ENCODE assay signal across 9 cellular contexts in the genomic region with DNA sequence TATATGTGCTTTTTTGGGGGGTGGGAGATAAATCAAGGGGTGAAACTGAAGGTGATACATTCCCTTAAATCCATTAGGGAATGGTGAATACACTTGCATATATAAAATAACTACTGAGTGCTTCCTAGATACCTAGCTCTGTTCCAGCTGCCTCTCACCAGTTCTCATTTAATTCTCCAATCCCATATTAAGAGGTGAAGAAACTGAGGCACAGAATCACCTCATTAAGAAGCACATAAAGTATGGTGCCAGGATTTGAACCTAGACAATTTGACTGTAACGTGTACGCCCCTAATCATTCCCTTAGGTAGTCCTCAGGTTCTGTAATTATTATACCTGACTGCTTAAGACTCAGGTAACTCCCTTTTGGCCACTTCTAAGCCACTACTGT. TPM values are rescaled to one million over a fixed set of nuclear protein-coding genes. Genes with fewer than 3 reads are reported as not detected.
A peak's percentile ranks its signal among the peaks of the same experiment; 100 is the strongest.
DNase-seq lines count a peak whose midpoint lies in the region; ATAC-seq and TF ChIP-seq lines count a peak whose summit lies in the region.
"Had no signal": no experiment of that assay in that cellular context is flagged by ENCODE, and none has a peak within 500 bp of the region (broad histone marks: within the 10 kb centered on the region; RNA-seq: fewer than 3 reads in every experiment).

No MANE protein-coding gene starts in this region.

- H4K91ac ChIP-seq in H9 (ENCODE audit: insufficient read length, low read depth, low read length), result no peak overlapping the region

- H3K9me3 Mint-ChIP-seq in H9, result no peaks in the 10 kb centered on the region

- H3K23ac ChIP-seq in H9 (ENCODE audit: insufficient read length, low read depth, low read length), result no peak overlapping the region

- TF ChIP-seq CTCF in H9 (conservative IDR thresholded peaks at IDR 0.05) (no peak), WI38 (IDR thresholded peaks at IDR 0.05; ENCODE audit: low read depth, low read length) (no peak), gastroesophageal sphincter (IDR thresholded peaks at IDR 0.05) (no peak)

- H2BK20ac ChIP-seq in H9 (ENCODE audit: low read depth, low read length, poor library complexity, severe bottlenecking), result no peak overlapping the region

- H3K4ac ChIP-seq in H9 (ENCODE audit: low read depth, low read length), result no peak overlapping the region; the same call in 1 of the 2 replicates

- peak overlapping the region; percentile 94 for H2BK5ac ChIP-seq in H9 (ENCODE audit: insufficient read length, low read length)

- no peaks in the 10 kb centered on the region for H3K27me3 ChIP-seq in H9 (ENCODE audit: insufficient read depth, low read length)
- H3K27me3 ChIP-seq in gastroesophageal sphincter, result no peaks in the 10 kb centered on the region
- H3K27me3 ChIP-seq in skeletal muscle tissue (ENCODE audit: control insufficient read depth in 3 of 3, insufficient read depth in 3 of 3, low read length in 3 of 3), result no peaks in the 10 kb centered on the region

- no peak for DNase-seq in H9
- DNase-seq in NOMO-1 treated with dmso at 0.1 percent for 144 hours (lab: John Stamatoyannopoulos, UW; ENCODE audit: unreplicated experiment), result no peak
- DNase-seq in SKM-1 (lab: John Stamatoyannopoulos, UW; ENCODE audit: unreplicated experiment), result no peak
- no peak for DNase-seq in COLO668 (lab: John Stamatoyannopoulos, UW; ENCODE audit: unreplicated experiment)

- H3K14ac ChIP-seq in H9 (ENCODE audit: insufficient read depth, low read length), result peak overlapping the region; percentile 81; the same call in 1 of the 2 replicates

- H4K5ac ChIP-seq in H9 (ENCODE audit: insufficient read length, low read depth, low read length), result no peak overlapping the region

- H3K9me3 ChIP-seq in H9 (ENCODE audit: control insufficient read depth, low read depth, low read length) (no peaks in the 10 kb centered on the region), gastroesophageal sphincter (no peaks in the 10 kb centered on the region), skeletal muscle tissue (ENCODE audit: control insufficient read depth in 3 of 3, low read length in 3 of 3) (no peaks in the 10 kb centered on the region)

- H3K9ac ChIP-seq in H9 (ENCODE audit: extremely low read depth, insufficient read length, low read length) (peak overlapping the region; percentile 96), skeletal muscle tissue (ENCODE audit: low read depth in 1 of 3, low read length in 3 of 3) (peak overlapping the region in 2 of 3 donors; percentile 98)

- H2AFZ ChIP-seq in H9 (ENCODE audit: low read length), result peak overlapping the region; percentile 75

- H3K18ac ChIP-seq in H9 (ENCODE audit: insufficient read length, low read depth, low read length), result peak overlapping the region; percentile 84

- H3K4me1 Mint-ChIP-seq in H9, result peaks cover 30 to 33% of the 10 kb centered on the region in 2 experiments

- peaks cover 10% of the 10 kb centered on the region for H3K23me2 ChIP-seq in H9 (ENCODE audit: insufficient read length, low read depth, low read length, poor library complexity, severe bottlenecking)

- ATAC-seq in gastroesophageal sphincter, result no peak
- no peak for ATAC-seq in HG02885 (IDR thresholded peaks at IDR 0.05; ENCODE audit: poor library complexity, unreplicated experiment)

- no CpG with 5 or more reads among the region's 2 CpGs for WGBS in H9 (ENCODE audit: extremely low coverage, insufficient read length, low lambda C conversion rate)
- WGBS in gastroesophageal sphincter (ENCODE audit: low coverage in 1 of 2), 2 donors, result 13 to 21% methylated on average over 2 of the region's 2 CpGs

- no peak overlapping the region for H4K8ac ChIP-seq in H9 (replicated peaks; ENCODE audit: insufficient read length, low read depth, low read length)

- no peak for TF ChIP-seq POLR2A in gastroesophageal sphincter (IDR thresholded peaks at IDR 0.05)

- H3K27ac ChIP-seq in H9 (ENCODE audit: insufficient read length, low read depth, low read length) (peak overlapping the region; percentile 98), gastroesophageal sphincter (peak overlapping the region; percentile 96 to 99 (median 98)), skeletal muscle tissue (ENCODE audit: low read depth, low read length) (peak overlapping the region; percentile 100)

- peak overlapping the region; percentile 87 for H3T11ph ChIP-seq in H9 (ENCODE audit: low read length)

- H3K27ac Mint-ChIP-seq in H9, result peak overlapping the region; percentile 99

- peak overlapping the region; percentile 78 to 90 for H3K4me3 Mint-ChIP-seq in H9

- H2BK120ac ChIP-seq in H9 (ENCODE audit: low read depth, low read length, poor library complexity, severe bottlenecking), result peak overlapping the region; percentile 94

- H3K4me3 ChIP-seq in WI38 (ENCODE audit: low read depth, low read length) (peak overlapping the region; percentile 84), gastroesophageal sphincter (peak overlapping the region; percentile 71 to 73), skeletal muscle tissue (ENCODE audit: low read length in 3 of 3) (peak overlapping the region; percentile 89 to 97 (median 93))

- TF ChIP-seq EP300 in gastroesophageal sphincter (IDR thresholded peaks at IDR 0.05), result no peak

- no peaks in the 10 kb centered on the region for H3K79me2 ChIP-seq in H9 (ENCODE audit: insufficient read depth, low read length)

- H3K56ac ChIP-seq in H9 (ENCODE audit: insufficient read length, low read depth, low read length), result no peak overlapping the region

- H2BK12ac ChIP-seq in H9 (ENCODE audit: insufficient read length, low read depth, low read length), result no peak overlapping the region

- H3K36me3 Mint-ChIP-seq in H9 (ENCODE audit: insufficient read depth in 1 of 3, low read depth in 3 of 3), result peaks cover 0 to 19% (median 0%) of the 10 kb centered on the region in 3 experiments; a peak in 5 of 7 replicates

- peak overlapping the region; percentile 70 for H3K4me2 ChIP-seq in H9 (ENCODE audit: insufficient read depth, insufficient read length, low read length)

- no peaks in the 10 kb centered on the region for H4K20me1 ChIP-seq in H9 (ENCODE audit: control insufficient read depth, insufficient read depth, insufficient read length)

- H3K79me1 ChIP-seq in H9 (ENCODE audit: insufficient read depth, low read depth, low read length, poor library complexity, severe bottlenecking), result no peaks in the 10 kb centered on the region

- no peak overlapping the region for H2BK15ac ChIP-seq in H9 (ENCODE audit: low read depth, low read length)

- H3K36me3 ChIP-seq in gastroesophageal sphincter (peaks cover 0 to 8% of the 10 kb centered on the region in 2 donors), skeletal muscle tissue (ENCODE audit: control insufficient read depth in 3 of 3, insufficient read depth in 3 of 3, low read length in 3 of 3) (no peaks in the 10 kb centered on the region)

- H3K27me3 Mint-ChIP-seq in H9 (ENCODE audit: low read depth), result no peaks in the 10 kb centered on the region

- no peaks in the 10 kb centered on the region for H3K4me1 ChIP-seq in H9 (ENCODE audit: insufficient read depth, low read length)
- H3K4me1 ChIP-seq in gastroesophageal sphincter, result peaks cover 5 to 22% (median 7%) of the 10 kb centered on the region in 3 donors
- H3K4me1 ChIP-seq in skeletal muscle tissue (ENCODE audit: control insufficient read depth in 3 of 3, insufficient read depth in 3 of 3, low read length in 3 of 3), result peaks cover 6 to 11% (median 10%) of the 10 kb centered on the region in 3 donors

- H2AK5ac ChIP-seq in H9 (ENCODE audit: insufficient read length, low read length), result no peak overlapping the region

RNA-seq across cellular contexts. Expression of a gene that starts 1.5 kb away (rescaled TPM):
- total RNA-seq in H9 (2021) (6.5 and 6.6 TPM in 2 replicates), gastroesophageal sphincter (10 to 100 TPM in 2 of 4 donors, 1 to 10 TPM in 2; 5.3 to 12.7 (median 9.8) TPM), skeletal muscle tissue (2.1 TPM)

RNA-seq across cellular contexts. Expression of a gene that starts 34.8 kb away (rescaled TPM):
- 1.9 TPM in 2 replicates for total RNA-seq in H9 (2021)
- 10 to 100 TPM in 1 of 4 donors, 1 to 10 TPM in 1, under 1 TPM in 2; 0.12 to 10.7 (median 0.68) TPM for total RNA-seq in gastroesophageal sphincter
- total RNA-seq in skeletal muscle tissue, result under 0.01 TPM
- total RNA-seq: T-helper 2 cell treated with Interferon-gamma antibody and Interleukin-4, amounts not matched to agents 100 ng/mL and 5 ng/mL, for 36 hours had no signal
